In genomic region chr11:104763930-104764717, GRCh38 we compare ENCODE assay signal across 22 cellular contexts.
DNase-seq lines count a peak whose midpoint lies in the region; ATAC-seq, FAIRE-seq and TF ChIP-seq lines count a peak whose summit lies in the region.
"Had no signal": no experiment of that assay in that cellular context is flagged by ENCODE, and none has a peak within 500 bp of the region (broad histone marks: within the 10 kb centered on the region; RNA-seq: fewer than 3 reads in every experiment).

No MANE protein-coding gene starts in this region.

- H3K4me3 Mint-ChIP-seq in T-helper 17 cell (no peak overlapping the region), H9 (no peak overlapping the region)
- H3K4me3 Mint-ChIP-seq: activated CD4-positive, alpha-beta T cell treated with anti-CD3 and anti-CD28 coated beads, Interleukin-2, amount 10 ng/mL, durations not matched to agents 24 days and 14 days had no signal

- H3K4me1 ChIP-seq in ACC112 (ENCODE audit: control insufficient read depth, insufficient read depth, low read length, unreplicated experiment): no peaks in the 10 kb centered on the region
- no peaks in the 10 kb centered on the region for H3K4me1 ChIP-seq in small intestine (ENCODE audit: control insufficient read depth in 2 of 2, insufficient read depth in 1 of 2, low read depth in 1 of 2, low read length in 1 of 2)
- H3K4me1 ChIP-seq in H9 (ENCODE audit: insufficient read depth, low read length): peaks cover 5% of the 10 kb centered on the region; the same call in 1 of the 2 replicates
- H3K4me1 ChIP-seq: ascending aorta, pancreas, Peyer's patch had no signal

- H3K56ac ChIP-seq in H9 (ENCODE audit: insufficient read length, low read depth, low read length): no peak overlapping the region

- no peaks in the 10 kb centered on the region for H3K79me2 ChIP-seq in ACC112 (ENCODE audit: control insufficient read depth, insufficient read depth, low read length, unreplicated experiment)
- no peaks in the 10 kb centered on the region for H3K79me2 ChIP-seq in H9 (ENCODE audit: insufficient read depth, low read length)

- peaks cover 13 to 14% of the 10 kb centered on the region in 2 experiments for H3K9me3 Mint-ChIP-seq in H9

- H2AK5ac ChIP-seq in H9 (ENCODE audit: insufficient read length, low read length): no peak overlapping the region

- H3K23ac ChIP-seq in H9 (ENCODE audit: insufficient read length, low read depth, low read length): no peak overlapping the region

- no peak for TF ChIP-seq CTCF in H9 (conservative IDR thresholded peaks at IDR 0.05)

- no peak overlapping the region for H2BK15ac ChIP-seq in H9 (ENCODE audit: low read depth, low read length)

- H3K9me3 ChIP-seq in T-helper 17 cell (ENCODE audit: control insufficient read depth, low read length, poor library complexity, severe bottlenecking): no peaks in the 10 kb centered on the region
- no peaks in the 10 kb centered on the region for H3K9me3 ChIP-seq in small intestine (ENCODE audit: control insufficient read depth, low read depth)
- no peaks in the 10 kb centered on the region for H3K9me3 ChIP-seq in H9 (ENCODE audit: control insufficient read depth, low read depth, low read length)
- H3K9me3 ChIP-seq: pancreas, Peyer's patch had no signal

- no peak for DNase-seq in T-helper 17 cell
- DNase-seq in small intestine: no peak
- DNase-seq in AG08396 (ENCODE audit: low spot score): no peak
- DNase-seq in H9: no peak
- DNase-seq: activated CD4-positive, alpha-beta T cell treated with anti-CD3 and anti-CD28 coated beads, Interleukin-2, amount 10 ng/mL, durations not matched to agents 24 days and 14 days; activated naive CD4-positive, alpha-beta T cell treated with anti-CD3 and anti-CD28 coated beads, Interleukin-2, amount 50 U/mL, for 16 hours; activated T-cell treated with anti-CD3 and anti-CD28 coated beads for 4 hours; DMS79 treated with DMSO at 0.1 percent for 48 hours; islet precursor cell; NCI-H2171; NCI-H748 treated with DMSO at 0.1 percent for 48 hours; pancreas; Peyer's patch; T-helper 9 cell had no signal

- WGBS in small intestine, 3 donors: 56 to 80% (median 73%) methylated on average over 5 of the region's 5 CpGs
- WGBS in H9 (ENCODE audit: extremely low coverage, insufficient read length, low lambda C conversion rate): no CpG with 5 or more reads among the region's 5 CpGs

- no peak overlapping the region for H2BK12ac ChIP-seq in H9 (ENCODE audit: insufficient read length, low read depth, low read length)

- no peak overlapping the region for H3K4me2 ChIP-seq in H9 (ENCODE audit: insufficient read depth, insufficient read length, low read length)

- H3K9ac ChIP-seq in H9 (ENCODE audit: extremely low read depth, insufficient read length, low read length): no peak overlapping the region

- H3K4me1 Mint-ChIP-seq in T-helper 17 cell (peaks cover 4% of the 10 kb centered on the region), H9 (peaks cover 9 to 12% of the 10 kb centered on the region in 2 experiments)

- H3K27me3 Mint-ChIP-seq in T-helper 17 cell (no peaks in the 10 kb centered on the region), H9 (ENCODE audit: low read depth) (no peaks in the 10 kb centered on the region)
- H3K27me3 Mint-ChIP-seq: activated CD4-positive, alpha-beta T cell treated with anti-CD3 and anti-CD28 coated beads, Interleukin-2, amount 10 ng/mL, durations not matched to agents 24 days and 14 days had no signal

- H3K27ac ChIP-seq in ACC112 (ENCODE audit: low read depth, low read length) (no peak overlapping the region), small intestine (ENCODE audit: low read depth in 1 of 2, low read length in 1 of 2) (no peak overlapping the region), H9 (ENCODE audit: insufficient read length, low read depth, low read length) (no peak overlapping the region)
- H3K27ac ChIP-seq: ascending aorta, pancreas, Peyer's patch had no signal

- H3K36me3 Mint-ChIP-seq in T-helper 17 cell (ENCODE audit: low read depth): no peaks in the 10 kb centered on the region
- H3K36me3 Mint-ChIP-seq in H9 (ENCODE audit: insufficient read depth in 1 of 3, low read depth in 3 of 3): peaks cover 8 to 24% (median 20%) of the 10 kb centered on the region in 3 experiments; a peak in 6 of 7 replicates

- no peak overlapping the region for H3K4ac ChIP-seq in H9 (ENCODE audit: low read depth, low read length)

- H3K36me3 ChIP-seq in ACC112 (ENCODE audit: insufficient read depth, low read length) (no peaks in the 10 kb centered on the region; the same call in 1 of the 2 replicates), small intestine (ENCODE audit: control insufficient read depth in 2 of 2, insufficient read depth in 2 of 2, low read length in 2 of 2) (no peaks in the 10 kb centered on the region)
- H3K36me3 ChIP-seq: ascending aorta, pancreas, Peyer's patch had no signal

- H3T11ph ChIP-seq in H9 (ENCODE audit: low read length): no peak overlapping the region

- ATAC-seq in GM18519 (IDR thresholded peaks at IDR 0.05; ENCODE audit: low FRiP score, unreplicated experiment): peak; percentile 63
- peak; percentile 75 for ATAC-seq in HG02610 (IDR thresholded peaks at IDR 0.05; ENCODE audit: unreplicated experiment)
- ATAC-seq in T-helper 17 cell: no peak
- ATAC-seq in activated CD4-positive, CD25-positive, alpha-beta regulatory T cell treated with anti-CD3 and anti-CD28 coated beads, Interleukin-2, amount 50 U/mL, for 24 hours: no peak
- ATAC-seq: pancreas, sciatic nerve had no signal

- H4K91ac ChIP-seq in H9 (ENCODE audit: insufficient read length, low read depth, low read length): no peak overlapping the region

- H4K8ac ChIP-seq in H9 (replicated peaks; ENCODE audit: insufficient read length, low read depth, low read length): no peak overlapping the region

- H2BK20ac ChIP-seq in H9 (ENCODE audit: low read depth, low read length, poor library complexity, severe bottlenecking): no peak overlapping the region

- no peaks in the 10 kb centered on the region for H4K20me1 ChIP-seq in H9 (ENCODE audit: control insufficient read depth, insufficient read depth, insufficient read length)

- H3K18ac ChIP-seq in H9 (ENCODE audit: insufficient read length, low read depth, low read length): no peak overlapping the region

- no peak overlapping the region for H3K14ac ChIP-seq in H9 (ENCODE audit: insufficient read depth, low read length)

- H2BK5ac ChIP-seq in H9 (ENCODE audit: insufficient read length, low read length): no peak overlapping the region

- H4K5ac ChIP-seq in H9 (ENCODE audit: insufficient read length, low read depth, low read length): no peak overlapping the region

- H3K27me3 ChIP-seq in ACC112 (ENCODE audit: insufficient read depth, low read length) (no peaks in the 10 kb centered on the region), small intestine (ENCODE audit: control insufficient read depth in 2 of 2, insufficient read depth in 2 of 2, low read length in 2 of 2) (no peaks in the 10 kb centered on the region), H9 (ENCODE audit: insufficient read depth, low read length) (no peaks in the 10 kb centered on the region)
- H3K27me3 ChIP-seq: ascending aorta, pancreas, Peyer's patch had no signal

- no peaks in the 10 kb centered on the region for H3K79me1 ChIP-seq in H9 (ENCODE audit: insufficient read depth, low read depth, low read length, poor library complexity, severe bottlenecking)

- no peaks in the 10 kb centered on the region for H3K23me2 ChIP-seq in H9 (ENCODE audit: insufficient read length, low read depth, low read length, poor library complexity, severe bottlenecking)

- no peak for FAIRE-seq in small intestine (lab: Jason Lieb, UNC)
- FAIRE-seq: GM18507, pancreas had no signal

- H3K27ac Mint-ChIP-seq in T-helper 17 cell (peak overlapping the region; percentile 10), H9 (no peak overlapping the region)
- H3K27ac Mint-ChIP-seq: activated CD4-positive, alpha-beta T cell treated with anti-CD3 and anti-CD28 coated beads, Interleukin-2, amount 10 ng/mL, durations not matched to agents 24 days and 14 days had no signal

- H2BK120ac ChIP-seq in H9 (ENCODE audit: low read depth, low read length, poor library complexity, severe bottlenecking): no peak overlapping the region

- H3K4me3 ChIP-seq in ACC112 (ENCODE audit: low read depth, low read length) (no peak overlapping the region), small intestine (ENCODE audit: low read depth in 1 of 2, low read length in 2 of 2) (no peak overlapping the region)
- H3K4me3 ChIP-seq: ascending aorta, lung, pancreas, Peyer's patch had no signal

- H2AFZ ChIP-seq in ACC112 (ENCODE audit: low read length, unreplicated experiment): peak overlapping the region; percentile 66
- no peak overlapping the region for H2AFZ ChIP-seq in H9 (ENCODE audit: low read length)

Comparison
In these comparisons a context has a peak if more than half of its experiments do, and no peak if none do; other contexts are left out.
1. ATAC-seq: peak in GM18519 (single experiment) and HG02610 (single experiment); none in T-helper 17 cell (single experiment) and activated CD4-positive, CD25-positive, alpha-beta regulatory T cell treated with anti-CD3 and anti-CD28 coated beads, Interleukin-2, amount 50 U/mL, for 24 hours (0 of 2).